ENCODE assay signal across 25 cellular contexts in genomic region chr14:24897793-24898192, GRCh38.
A peak's percentile ranks its signal among the peaks of the same experiment; 100 is the strongest.
DNase-seq lines count a peak whose midpoint lies in the region; ATAC-seq, FAIRE-seq and TF ChIP-seq lines count a peak whose summit lies in the region.
"Had no signal": no experiment of that assay in that cellular context is flagged by ENCODE, and none has a peak within 500 bp of the region (broad histone marks: within the 10 kb centered on the region; RNA-seq: fewer than 3 reads in every experiment).

No MANE protein-coding gene starts in this region.

- no peaks in the 10 kb centered on the region for H3K27me3 ChIP-seq in HepG2 (ENCODE audit: control insufficient read depth in 1 of 2, insufficient read depth in 2 of 2, low read length in 2 of 2)
- H3K27me3 ChIP-seq in right lobe of liver: no peaks in the 10 kb centered on the region
- H3K27me3 ChIP-seq: BE2C, BLaER1 had no signal

- no peaks in the 10 kb centered on the region for H3K79me2 ChIP-seq in HepG2 (ENCODE audit: insufficient read depth, low read length)

- H3K4me3 ChIP-seq in HepG2 (replicated peaks in 1 of 3; ENCODE audit: insufficient read depth in 1 of 3, low read depth in 2 of 3, low read length in 3 of 3) (no peak overlapping the region), right lobe of liver (no peak overlapping the region)
- H3K4me3 ChIP-seq: BLaER1, GM12878 had no signal

- no peak for TF ChIP-seq RAD21 in HepG2 (CRISPR knock-in tag; IDR thresholded peaks at IDR 0.05)

- intact Hi-C loops in HepG2 (cut with micrococcal nuclease; ENCODE audit: unreplicated experiment): no loop called here
- intact Hi-C loops in right lobe of liver (cut with DNase I): no loop called here

- BruUV-seq in HepG2 (replicated peaks; lab: Mats Ljungman, UMichigan): no TSS peak

- no peaks in the 10 kb centered on the region for H3K36me3 ChIP-seq in HepG2 (replicated peaks in 1 of 2; ENCODE audit: control insufficient read depth in 1 of 2, insufficient read depth in 2 of 2, low read length in 2 of 2)
- no peaks in the 10 kb centered on the region for H3K36me3 ChIP-seq in right lobe of liver
- H3K36me3 ChIP-seq: BE2C, BLaER1 had no signal

- no peak overlapping the region for H3K27ac ChIP-seq in HepG2 (ENCODE audit: extremely low read length, insufficient read depth, low read length)
- H3K27ac ChIP-seq in right lobe of liver: no peak overlapping the region
- H3K27ac ChIP-seq: BLaER1 had no signal

- WGBS in HepG2 (ENCODE audit: low lambda C conversion rate): 84% methylated on average over 3 of the region's 3 CpGs
- 73% methylated on average over 3 of the region's 3 CpGs for WGBS in right lobe of liver (ENCODE audit: insufficient coverage, low coverage, low lambda C conversion rate, missing lambda C conversion rate)

- DNase-seq in HepG2 (ENCODE audit: low spot score) (no peak), right lobe of liver (no peak), fibroblast of gingiva (ENCODE audit: low read depth) (peak; percentile 60), HPDE6-E6E7 (ENCODE audit: extremely low spot score) (no peak)
- no peak for DNase-seq in activated CD4-positive, alpha-beta T cell treated with anti-CD3 and anti-CD28 coated beads, Interleukin-2, amount 50 U/mL, for 48 hours
- DNase-seq: 8988T; ACHN; BE2C; C1 segment of cervical spinal cord; CD4-positive, alpha-beta memory T cell; CD4-positive, CD25-positive, alpha-beta regulatory T cell; CD8-positive, alpha-beta memory T cell; COR-L47; DMS 273 treated with DMSO at 0.1 percent for 48 hours; DMS153; DMS53; DMS79; DND-41; EL; GDM1 had no signal

- POLR2A ChIA-PET in HepG2 (lab: Yijun Ruan, JAX): no interaction called here

- FAIRE-seq in HepG2 (lab: Jason Lieb, UNC): no peak
- FAIRE-seq: A204.1, GM12878, GM12892, GM18507 had no signal

- TF ChIP-seq EP300 in HepG2 (IDR thresholded peaks at IDR 0.05; ENCODE audit: low read depth in 2 of 2, low read length in 2 of 2): no peak
- TF ChIP-seq EP300 in HepG2 (CRISPR knock-in tag; IDR thresholded peaks at IDR 0.05; ENCODE audit: borderline replicate concordance): no peak

- no peak overlapping the region for H3K9ac ChIP-seq in HepG2 (ENCODE audit: insufficient read depth, low read depth, low read length)
- H3K9ac ChIP-seq: BLaER1 had no signal

- no peaks in the 10 kb centered on the region for H4K20me1 ChIP-seq in HepG2 (ENCODE audit: insufficient read depth, low read length)
- H4K20me1 ChIP-seq: BLaER1 had no signal

- peaks cover 15% of the 10 kb centered on the region for H3K4me1 ChIP-seq in HepG2 (ENCODE audit: insufficient read depth, low read length)
- H3K4me1 ChIP-seq in right lobe of liver: no peaks in the 10 kb centered on the region
- H3K4me1 ChIP-seq: BE2C, BLaER1 had no signal

- in situ Hi-C loops in HepG2 (cut with HindIII; ENCODE audit: extremely low pct_ligation_motif_present, low pct_unique_long_range_greater_than_20kb): no loop called here

- CTCF ChIA-PET in HepG2 (lab: Yijun Ruan, JAX; ENCODE audit: low intra/inter-chr PET ratio, low total read pairs): no interaction called here

- no peak overlapping the region for H2AFZ ChIP-seq in HepG2 (ENCODE audit: low read length)

- no peak overlapping the region for H3K4me2 ChIP-seq in HepG2 (ENCODE audit: low read depth, low read length)
- H3K4me2 ChIP-seq: BLaER1 had no signal

- H3K9me3 ChIP-seq in HepG2 (ENCODE audit: low read length): no peaks in the 10 kb centered on the region
- no peaks in the 10 kb centered on the region for H3K9me3 ChIP-seq in right lobe of liver
- H3K9me3 ChIP-seq: BE2C, BLaER1 had no signal

- ATAC-seq in HepG2 (no peak), right lobe of liver (no peak)
- ATAC-seq: GM12878 had no signal

- TF ChIP-seq POLR2A in HepG2 (IDR thresholded peaks at IDR 0.05; ENCODE audit: insufficient read depth in 1 of 2, low read depth in 2 of 2, low read length in 2 of 2) (no peak), right lobe of liver (IDR thresholded peaks at IDR 0.05) (no peak)

- TF ChIP-seq CTCF in HepG2 (CRISPR knock-in tag; IDR thresholded peaks at IDR 0.05) (no peak), right lobe of liver (IDR thresholded peaks at IDR 0.05) (no peak)

TF ChIP-seq in HepG2, 621 proteins besides CTCF, POLR2A, EP300 and RAD21:
- TF ChIP-seq FOXO1 (CRISPR knock-in tag; IDR thresholded peaks at IDR 0.05) (no peak), FOXP1 (IDR thresholded peaks at IDR 0.05) (no peak), FOXP1 (CRISPR knock-in tag; IDR thresholded peaks at IDR 0.05) (0 out of 2 replicates have a peak, but pooled peaks have one; percentile 10), ZNF629 (CRISPR knock-in tag; conservative IDR thresholded peaks at IDR 0.05) (peak; percentile 58; the same call in 1 of the 2 replicates), THRA (CRISPR knock-in tag; IDR thresholded peaks at IDR 0.05; ENCODE audit: borderline replicate concordance) (no peak)
